Comparison of ENCODE assay signal across 21 cellular contexts in genomic region chr2:96918754-96919550, GRCh38.
"Had no signal": no experiment of that assay in that cellular context is flagged by ENCODE, and none has a peak within 500 bp of the region (broad histone marks: within the 10 kb centered on the region; RNA-seq: fewer than 3 reads in every experiment).

No MANE protein-coding gene starts in this region.

- ATAC-seq: gastrocnemius medialis; left colon; stimulated activated naive CD8-positive, alpha-beta T cell treated with anti-CD3 and anti-CD28 coated beads, Interleukin-15, Interleukin-2, amounts not matched to agents 100 U/mL and 50 U/mL, for 24 hours had no signal

- H3K36me3 ChIP-seq: ascending aorta, breast epithelium, gastrocnemius medialis, tibial artery had no signal

- H3K27me3 ChIP-seq: ascending aorta, breast epithelium, gastrocnemius medialis, tibial artery had no signal

- H3K4me1 ChIP-seq: ascending aorta, breast epithelium, tibial artery had no signal

- H3K9me3 ChIP-seq: ascending aorta, breast epithelium, gastrocnemius medialis, tibial artery had no signal

- H3K9me3 Mint-ChIP-seq: activated B cell treated with CpG ODN at 0.5 μM for 24 hours, nephron had no signal

- H3K4me3 ChIP-seq: ascending aorta, breast epithelium, gastrocnemius medialis, lung, tibial artery had no signal

- H3K27me3 Mint-ChIP-seq: activated B cell treated with CpG ODN at 0.5 μM for 24 hours; activated CD4-positive, alpha-beta memory T cell treated with anti-CD3 and anti-CD28 coated beads, Interleukin-2, amount 10 ng/mL, durations not matched to agents 7 days and 5 days; activated T-cell treated with anti-CD3 and anti-CD28 coated beads, Interleukin-2, amount 50 U/mL, for 24 hours had no signal

- H3K4me3 Mint-ChIP-seq: activated B cell treated with CpG ODN at 0.5 μM for 24 hours; activated CD4-positive, alpha-beta memory T cell treated with anti-CD3 and anti-CD28 coated beads, Interleukin-2, amount 10 ng/mL, durations not matched to agents 7 days and 5 days; activated naive CD4-positive, alpha-beta T cell treated with anti-CD3 and anti-CD28 coated beads, Interleukin-2, amount 10 ng/mL, durations not matched to agents 7 days and 5 days; activated T-cell treated with anti-CD3 and anti-CD28 coated beads, Interleukin-2, amount 50 U/mL, for 24 hours; nephron; T-helper 1 cell treated with Interleukin-12 subunit alpha and Interleukin-12 subunit beta and Interleukin-4 antibody, amounts not matched to agents 30 μg/mL and 1 μg/mL, for 36 hours had no signal

- H3K27ac Mint-ChIP-seq: activated B cell treated with CpG ODN at 0.5 μM for 24 hours; activated CD4-positive, alpha-beta memory T cell treated with anti-CD3 and anti-CD28 coated beads, Interleukin-2, amount 10 ng/mL, durations not matched to agents 7 days and 5 days; activated naive CD4-positive, alpha-beta T cell treated with anti-CD3 and anti-CD28 coated beads, Interleukin-2, amount 10 ng/mL, durations not matched to agents 7 days and 5 days; activated T-cell treated with anti-CD3 and anti-CD28 coated beads, Interleukin-2, amount 50 U/mL, for 24 hours; activated T-helper 2 cell treated with anti-CD3 and anti-CD28 coated beads, Interferon-gamma antibody, Interleukin-2, Interleukin-4, amounts not matched to agents 10 μg/mL and 5 μg/mL and 100 μg/mL, durations not matched to agents 14 hours and 24 hours and 36 hours; T-helper 1 cell treated with Interleukin-12 subunit alpha and Interleukin-12 subunit beta and Interleukin-4 antibody, amounts not matched to agents 30 μg/mL and 1 μg/mL, for 36 hours had no signal

- DNase-seq: activated B cell treated with CpG ODN at 0.5 μM for 24 hours; activated CD4-positive, alpha-beta memory T cell treated with anti-CD3 and anti-CD28 coated beads, Interleukin-2, amount 10 ng/mL, durations not matched to agents 7 days and 5 days; activated CD4-positive, alpha-beta T cell treated with anti-CD3 and anti-CD28 coated beads for 4 hours; activated naive CD4-positive, alpha-beta T cell treated with anti-CD3 and anti-CD28 coated beads, Interleukin-2, amount 10 ng/mL, durations not matched to agents 7 days and 5 days; activated T-cell treated with anti-CD3 and anti-CD28 coated beads, Interleukin-2, amount 50 U/mL, for 24 hours; cerebellar nuclear complex; cortex of kidney; gastrocnemius medialis; head of caudate nucleus; left colon; midbrain; occipital lobe; stimulated activated naive CD8-positive, alpha-beta T cell treated with anti-CD3 and anti-CD28 coated beads, Interleukin-15, Interleukin-2, amounts not matched to agents 100 U/mL and 50 U/mL, for 24 hours; substantia nigra; tibial artery had no signal
